In the genomic region with DNA sequence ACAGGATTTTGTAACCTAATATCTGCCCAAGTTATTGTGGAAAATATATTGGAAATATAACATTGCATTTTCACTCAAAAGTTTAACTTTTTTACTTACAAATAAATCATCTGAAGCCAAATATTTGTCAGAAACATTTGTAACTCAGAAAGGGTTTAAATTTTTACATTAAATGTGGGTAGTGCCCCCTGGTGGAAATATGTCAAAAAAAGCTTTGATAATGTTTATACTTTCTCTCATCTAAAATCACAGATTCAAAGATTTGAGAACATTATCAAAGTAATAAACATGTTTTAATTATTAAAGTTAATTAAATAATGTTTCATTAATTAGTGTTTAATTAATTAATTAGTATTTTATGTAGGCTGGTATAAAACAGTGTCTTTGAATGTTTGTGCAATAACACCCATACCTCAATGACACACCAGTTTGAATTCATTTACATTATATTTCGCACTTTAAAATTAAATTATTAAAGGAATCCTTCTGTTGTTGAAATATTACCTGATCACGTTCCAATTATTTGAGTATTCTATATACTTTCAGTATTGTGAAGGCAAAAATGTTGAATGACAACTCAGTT, we compare ENCODE assay signal across 8 cellular contexts.
DNase-seq lines count a peak whose midpoint lies in the region; ATAC-seq, FAIRE-seq and TF ChIP-seq lines count a peak whose summit lies in the region.

No MANE protein-coding gene starts in this region.

- H3K4ac ChIP-seq in mesendoderm (ENCODE audit: low read depth, low read length): no peak overlapping the region

- in situ Hi-C loops in GM12878 (cut with MboI): no loop called here

- RAD21 ChIA-PET in GM12878 (lab: Charles Lee; ENCODE audit: unreplicated experiment): no interaction called here

- ATAC-seq in GM12878: no peak
- no peak for ATAC-seq in GM18511 (IDR thresholded peaks at IDR 0.05; ENCODE audit: unreplicated experiment)
- ATAC-seq in natural killer cell treated with Interleukin-12 subunit alpha and Interleukin-12 subunit beta and Interleukin-15 and Interleukin-18, amount 100 ng/mL, for 72 hours: no peak

- H3K27me3 ChIP-seq in GM12878 (replicated peaks in 1 of 2; ENCODE audit: control insufficient read depth in 2 of 2, insufficient read depth in 2 of 2, low read length in 1 of 2) (no peaks in the 10 kb centered on the region), mesendoderm (ENCODE audit: insufficient read depth, low read length, poor library complexity) (peaks cover 1% of the 10 kb centered on the region)

- CTCF ChIA-PET in GM12878 (lab: Yijun Ruan, JAX): interaction anchor here (0.7 to 2.8 kb wide), 3 partner anchors 140 to 381 kb away, joined by 3 to 9 read pairs (median 6); no protein-coding TSS in a partner anchor

- SMC1A ChIA-PET in GM12878 (lab: Charles Lee; ENCODE audit: uncharacterized antibody, unreplicated experiment): interaction anchor here (0.7 kb wide), 1 partner anchor 378 kb away, joined by 3 read pairs; no protein-coding TSS in a partner anchor

- no peak overlapping the region for H2BK5ac ChIP-seq in mesendoderm (ENCODE audit: low read length)

- no peak overlapping the region for H3K56ac ChIP-seq in mesendoderm (ENCODE audit: low read length)

- no peak overlapping the region for H2AFZ ChIP-seq in GM12878 (ENCODE audit: control insufficient read depth, low read depth, low read length)

- H3K79me1 ChIP-seq in mesendoderm (ENCODE audit: low read length): no peaks in the 10 kb centered on the region

- H3K18ac ChIP-seq in mesendoderm (ENCODE audit: low read length): no peak overlapping the region

- POLR2A ChIA-PET in GM12878 (lab: Charles Lee): no interaction called here

- no peak overlapping the region for H3K23ac ChIP-seq in mesendoderm (ENCODE audit: low read length)

- no peaks in the 10 kb centered on the region for H3K79me2 ChIP-seq in GM12878 (ENCODE audit: control insufficient read depth, insufficient read depth, low read length)
- H3K79me2 ChIP-seq in mesendoderm (ENCODE audit: control insufficient read depth, insufficient read depth, low read length): no peaks in the 10 kb centered on the region

- H3K4me1 Mint-ChIP-seq in natural killer cell treated with Interleukin-12 subunit alpha and Interleukin-12 subunit beta and Interleukin-15 and Interleukin-18, amount 100 ng/mL, for 72 hours (ENCODE audit: low read depth in 2 of 2): no peaks in the 10 kb centered on the region

- 0% methylated on average over 2 of the region's 2 CpGs for WGBS in GM12878 (ENCODE audit: insufficient coverage, insufficient replicate concordance, low lambda C conversion rate, missing lambda C conversion rate)
- WGBS in mesendoderm (ENCODE audit: extremely low coverage, insufficient coverage, low lambda C conversion rate): no CpG with 5 or more reads among the region's 2 CpGs

- H3K27ac ChIP-seq in GM12878 (ENCODE audit: control insufficient read depth, insufficient read depth) (no peak overlapping the region), mesendoderm (ENCODE audit: low read depth, low read length) (no peak overlapping the region)

- H3K36me3 Mint-ChIP-seq in natural killer cell treated with Interleukin-12 subunit alpha and Interleukin-12 subunit beta and Interleukin-15 and Interleukin-18, amount 100 ng/mL, for 72 hours: no peaks in the 10 kb centered on the region

- H3K36me3 ChIP-seq in GM12878 (ENCODE audit: control insufficient read depth in 2 of 2, insufficient read depth in 2 of 2, low read length in 1 of 2): no peaks in the 10 kb centered on the region
- H3K36me3 ChIP-seq in mesendoderm (ENCODE audit: control insufficient read depth, insufficient read depth, low read length): no peaks in the 10 kb centered on the region

- H3K4me3 ChIP-seq in LNCaP clone FGC (ENCODE audit: low read depth, low read length) (no peak overlapping the region), GM12878 (no peak overlapping the region), mesendoderm (ENCODE audit: low read length) (no peak overlapping the region)

- H3K4me1 ChIP-seq in GM12878 (ENCODE audit: control insufficient read depth, insufficient read depth, low read length): no peaks in the 10 kb centered on the region
- H3K4me1 ChIP-seq in mesendoderm (ENCODE audit: control insufficient read depth, low read depth, low read length): no peaks in the 10 kb centered on the region

- DNase-seq in DMS53 treated with DMSO at 0.1 percent for 48 hours (lab: John Stamatoyannopoulos, UW; ENCODE audit: unreplicated experiment): peak; percentile 44
- DNase-seq in LNCaP clone FGC (ENCODE audit: low read depth): peak; percentile 26
- no peak for DNase-seq in GM12878 (ENCODE audit: low read depth, low spot score)
- peak; percentile 11 for DNase-seq in mesendoderm
- no peak for DNase-seq in natural killer cell treated with Interleukin-12 subunit alpha and Interleukin-12 subunit beta and Interleukin-15 and Interleukin-18, amount 100 ng/mL, for 72 hours (ENCODE audit: low spot score)
- no peak for DNase-seq in T1000 (lab: John Stamatoyannopoulos, UW)
- no peak for DNase-seq in activated CD8-positive, alpha-beta memory T cell treated with anti-CD3 and anti-CD28 coated beads, Interleukin-2, amount 50 U/mL, for 48 hours

- no peak overlapping the region for H3K4me3 Mint-ChIP-seq in natural killer cell treated with Interleukin-12 subunit alpha and Interleukin-12 subunit beta and Interleukin-15 and Interleukin-18, amount 100 ng/mL, for 72 hours

- intact Hi-C loops in GM12878 (cut with micrococcal nuclease; ENCODE audit: unreplicated experiment): loop anchor here (5.0 kb wide), 1 partner anchor 381 kb away; no protein-coding TSS in a partner anchor

- H3K9me3 ChIP-seq in GM12878 (replicated peaks; ENCODE audit: control insufficient read depth, insufficient read depth, low read length): no peaks in the 10 kb centered on the region

- TF ChIP-seq CTCF in LNCaP clone FGC (IDR thresholded peaks at IDR 0.05; ENCODE audit: control insufficient read depth, extremely low read depth, insufficient read depth) (peak; percentile 26; the same call in 1 of the 2 replicates), GM12878 (IDR thresholded peaks at IDR 0.05 in 2 of 3, conservative IDR thresholded peaks at IDR 0.05 in 1 of 3; ENCODE audit: control insufficient read depth in 2 of 3, extremely low read depth in 1 of 3, insufficient read depth in 1 of 3, low read depth in 3 of 3, low read length in 3 of 3) (peak; percentile 22 to 36 (median 27); a peak in 3 of 6 replicates)

- no TSS peak for BruUV-seq in GM12878 (replicated peaks; lab: Mats Ljungman, UMichigan)

- no peak overlapping the region for H3K27ac Mint-ChIP-seq in natural killer cell treated with Interleukin-12 subunit alpha and Interleukin-12 subunit beta and Interleukin-15 and Interleukin-18, amount 100 ng/mL, for 72 hours

- no peak overlapping the region for H4K8ac ChIP-seq in mesendoderm (ENCODE audit: low read depth, low read length)

- H3K9ac ChIP-seq in GM12878 (ENCODE audit: control insufficient read depth, insufficient read depth, low read length) (no peak overlapping the region), mesendoderm (ENCODE audit: low read length) (no peak overlapping the region)

- H4K5ac ChIP-seq in mesendoderm (ENCODE audit: low read length): no peak overlapping the region

- H4K20me1 ChIP-seq in GM12878 (ENCODE audit: control insufficient read depth, insufficient read depth): no peaks in the 10 kb centered on the region

- H3K4me2 ChIP-seq in GM12878 (ENCODE audit: control insufficient read depth, insufficient read depth) (no peak overlapping the region), mesendoderm (ENCODE audit: low read length) (no peak overlapping the region)

- peaks cover 10% of the 10 kb centered on the region for H3K9me3 Mint-ChIP-seq in natural killer cell treated with Interleukin-12 subunit alpha and Interleukin-12 subunit beta and Interleukin-15 and Interleukin-18, amount 100 ng/mL, for 72 hours

- no peak for TF ChIP-seq EP300 in GM12878 (IDR thresholded peaks at IDR 0.05; ENCODE audit: borderline replicate concordance in 1 of 2, control insufficient read depth in 1 of 2, low read depth in 2 of 2, low read length in 2 of 2)

- no peak overlapping the region for H2BK120ac ChIP-seq in mesendoderm (ENCODE audit: low read depth, low read length)

- no peaks in the 10 kb centered on the region for H3K27me3 Mint-ChIP-seq in natural killer cell treated with Interleukin-12 subunit alpha and Interleukin-12 subunit beta and Interleukin-15 and Interleukin-18, amount 100 ng/mL, for 72 hours

- TF ChIP-seq POLR2A in GM12878 (IDR thresholded peaks at IDR 0.05; ENCODE audit: low read depth, low read length): no peak

- no peak overlapping the region for H2BK15ac ChIP-seq in mesendoderm (replicated peaks; ENCODE audit: low read depth)

- no peak overlapping the region for H2AK5ac ChIP-seq in mesendoderm (ENCODE audit: low read length)

- FAIRE-seq in GM12878 (lab: Jason Lieb, UNC): no peak

- no peak for TF ChIP-seq RAD21 in GM12878 (IDR thresholded peaks at IDR 0.05; ENCODE audit: insufficient read depth, low read depth, low read length)

TF ChIP-seq in GM12878, 131 proteins besides CTCF, POLR2A, EP300 and RAD21 (continues in another document):
- no peak for TF ChIP-seq ZBED1 (IDR thresholded peaks at IDR 0.05; ENCODE audit: borderline replicate concordance)
- no peak for TF ChIP-seq EED (IDR thresholded peaks at IDR 0.05; ENCODE audit: low read depth)
- TF ChIP-seq RB1 (IDR thresholded peaks at IDR 0.05; ENCODE audit: borderline replicate concordance): no peak
- TF ChIP-seq PAX5 (IDR thresholded peaks at IDR 0.05; ENCODE audit: borderline replicate concordance, low read depth, low read length): no peak
- TF ChIP-seq SMC3 (IDR thresholded peaks at IDR 0.05; ENCODE audit: borderline replicate concordance, low read length): no peak
- no peak for TF ChIP-seq RCOR1 (conservative IDR thresholded peaks at IDR 0.05; ENCODE audit: low read depth, low read length)
- TF ChIP-seq, protein P1, sequence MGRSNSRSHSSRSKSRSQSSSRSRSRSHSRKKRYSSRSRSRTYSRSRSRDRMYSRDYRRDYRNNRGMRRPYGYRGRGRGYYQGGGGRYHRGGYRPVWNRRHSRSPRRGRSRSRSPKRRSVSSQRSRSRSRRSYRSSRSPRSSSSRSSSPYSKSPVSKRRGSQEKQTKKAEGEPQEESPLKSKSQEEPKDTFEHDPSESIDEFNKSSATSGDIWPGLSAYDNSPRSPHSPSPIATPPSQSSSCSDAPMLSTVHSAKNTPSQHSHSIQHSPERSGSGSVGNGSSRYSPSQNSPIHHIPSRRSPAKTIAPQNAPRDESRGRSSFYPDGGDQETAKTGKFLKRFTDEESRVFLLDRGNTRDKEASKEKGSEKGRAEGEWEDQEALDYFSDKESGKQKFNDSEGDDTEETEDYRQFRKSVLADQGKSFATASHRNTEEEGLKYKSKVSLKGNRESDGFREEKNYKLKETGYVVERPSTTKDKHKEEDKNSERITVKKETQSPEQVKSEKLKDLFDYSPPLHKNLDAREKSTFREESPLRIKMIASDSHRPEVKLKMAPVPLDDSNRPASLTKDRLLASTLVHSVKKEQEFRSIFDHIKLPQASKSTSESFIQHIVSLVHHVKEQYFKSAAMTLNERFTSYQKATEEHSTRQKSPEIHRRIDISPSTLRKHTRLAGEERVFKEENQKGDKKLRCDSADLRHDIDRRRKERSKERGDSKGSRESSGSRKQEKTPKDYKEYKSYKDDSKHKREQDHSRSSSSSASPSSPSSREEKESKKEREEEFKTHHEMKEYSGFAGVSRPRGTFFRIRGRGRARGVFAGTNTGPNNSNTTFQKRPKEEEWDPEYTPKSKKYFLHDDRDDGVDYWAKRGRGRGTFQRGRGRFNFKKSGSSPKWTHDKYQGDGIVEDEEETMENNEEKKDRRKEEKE (IDR thresholded peaks at IDR 0.05): no peak

Comparison
In these comparisons a context has a peak if more than half of its experiments do, and no peak if none do; other contexts are left out.
1. DNase-seq: peak in DMS53 treated with DMSO at 0.1 percent for 48 hours (single experiment), LNCaP clone FGC (single experiment) and mesendoderm (single experiment); none in GM12878 (single experiment), natural killer cell treated with Interleukin-12 subunit alpha and Interleukin-12 subunit beta and Interleukin-15 and Interleukin-18, amount 100 ng/mL, for 72 hours (single experiment), T1000 (single experiment) and activated CD8-positive, alpha-beta memory T cell treated with anti-CD3 and anti-CD28 coated beads, Interleukin-2, amount 50 U/mL, for 48 hours (single experiment).